1 cellular context compared by ENCODE assay signal in the genomic region with DNA sequence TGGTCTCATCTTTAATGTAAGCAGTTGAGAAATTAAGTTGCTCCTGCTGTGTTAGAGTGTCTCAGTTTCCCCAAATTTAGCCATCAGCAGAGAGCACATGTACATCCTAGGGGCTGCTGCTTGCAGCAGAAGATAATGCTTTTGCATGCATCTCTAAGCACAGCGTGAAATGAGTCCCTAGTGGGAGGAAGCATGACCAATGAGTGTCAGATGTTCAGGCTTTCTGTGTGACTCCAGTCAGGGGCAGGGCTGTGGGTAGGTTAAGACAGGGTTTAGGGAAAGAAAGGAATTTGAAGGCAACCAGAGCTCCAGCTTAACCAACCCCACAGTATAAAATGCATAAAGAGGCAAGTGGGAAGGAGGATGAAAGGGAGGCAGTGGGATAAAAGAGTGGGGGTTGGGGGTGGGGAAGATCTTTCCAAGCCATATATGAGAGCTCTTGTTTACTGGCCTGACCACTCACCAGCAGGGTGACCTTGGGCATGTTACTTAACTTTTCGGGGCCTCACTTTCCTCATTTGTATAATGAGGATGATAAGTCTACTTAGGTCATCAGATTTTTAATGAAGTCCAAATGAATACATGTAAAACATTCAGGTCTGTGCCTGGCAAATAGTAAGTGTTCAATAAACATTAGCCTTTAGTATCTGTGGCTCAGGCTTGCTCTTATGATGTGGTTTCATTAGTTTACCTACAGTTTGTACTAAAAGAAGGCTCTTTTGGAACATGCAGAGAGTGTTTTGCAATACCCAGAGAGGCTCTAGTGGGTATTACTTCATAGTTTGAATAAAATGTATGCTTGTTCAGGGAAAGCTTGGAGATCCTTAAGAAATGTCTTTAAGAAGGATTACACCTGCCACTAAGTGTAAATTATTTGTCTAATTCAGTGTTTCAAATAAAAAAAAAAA.
TF ChIP-seq lines count a peak whose summit lies in the region.

No MANE protein-coding gene starts in this region.

TF ChIP-seq in H1, 55 proteins besides CTCF, POLR2A, EP300 and RAD21:
- TF ChIP-seq EZH2 (IDR thresholded peaks at IDR 0.05; ENCODE audit: low read depth, low read length, severe bottlenecking): no peak
- no peak for TF ChIP-seq RXRA (IDR thresholded peaks at IDR 0.05; ENCODE audit: insufficient read depth, low read depth, low read length)
- no peak for TF ChIP-seq SP4 (IDR thresholded peaks at IDR 0.05; ENCODE audit: low read length)
- no peak for TF ChIP-seq KDM5A (IDR thresholded peaks at IDR 0.05; ENCODE audit: low read length)
- no peak for TF ChIP-seq ASH2L (IDR thresholded peaks at IDR 0.05; ENCODE audit: low read length)
- TF ChIP-seq, protein P1, sequence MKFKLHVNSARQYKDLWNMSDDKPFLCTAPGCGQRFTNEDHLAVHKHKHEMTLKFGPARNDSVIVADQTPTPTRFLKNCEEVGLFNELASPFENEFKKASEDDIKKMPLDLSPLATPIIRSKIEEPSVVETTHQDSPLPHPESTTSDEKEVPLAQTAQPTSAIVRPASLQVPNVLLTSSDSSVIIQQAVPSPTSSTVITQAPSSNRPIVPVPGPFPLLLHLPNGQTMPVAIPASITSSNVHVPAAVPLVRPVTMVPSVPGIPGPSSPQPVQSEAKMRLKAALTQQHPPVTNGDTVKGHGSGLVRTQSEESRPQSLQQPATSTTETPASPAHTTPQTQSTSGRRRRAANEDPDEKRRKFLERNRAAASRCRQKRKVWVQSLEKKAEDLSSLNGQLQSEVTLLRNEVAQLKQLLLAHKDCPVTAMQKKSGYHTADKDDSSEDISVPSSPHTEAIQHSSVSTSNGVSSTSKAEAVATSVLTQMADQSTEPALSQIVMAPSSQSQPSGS (IDR thresholded peaks at IDR 0.05; ENCODE audit: low read length): no peak
- no peak for TF ChIP-seq KDM1A (IDR thresholded peaks at IDR 0.05; ENCODE audit: borderline replicate concordance, low read length)
- TF ChIP-seq, protein P2, sequence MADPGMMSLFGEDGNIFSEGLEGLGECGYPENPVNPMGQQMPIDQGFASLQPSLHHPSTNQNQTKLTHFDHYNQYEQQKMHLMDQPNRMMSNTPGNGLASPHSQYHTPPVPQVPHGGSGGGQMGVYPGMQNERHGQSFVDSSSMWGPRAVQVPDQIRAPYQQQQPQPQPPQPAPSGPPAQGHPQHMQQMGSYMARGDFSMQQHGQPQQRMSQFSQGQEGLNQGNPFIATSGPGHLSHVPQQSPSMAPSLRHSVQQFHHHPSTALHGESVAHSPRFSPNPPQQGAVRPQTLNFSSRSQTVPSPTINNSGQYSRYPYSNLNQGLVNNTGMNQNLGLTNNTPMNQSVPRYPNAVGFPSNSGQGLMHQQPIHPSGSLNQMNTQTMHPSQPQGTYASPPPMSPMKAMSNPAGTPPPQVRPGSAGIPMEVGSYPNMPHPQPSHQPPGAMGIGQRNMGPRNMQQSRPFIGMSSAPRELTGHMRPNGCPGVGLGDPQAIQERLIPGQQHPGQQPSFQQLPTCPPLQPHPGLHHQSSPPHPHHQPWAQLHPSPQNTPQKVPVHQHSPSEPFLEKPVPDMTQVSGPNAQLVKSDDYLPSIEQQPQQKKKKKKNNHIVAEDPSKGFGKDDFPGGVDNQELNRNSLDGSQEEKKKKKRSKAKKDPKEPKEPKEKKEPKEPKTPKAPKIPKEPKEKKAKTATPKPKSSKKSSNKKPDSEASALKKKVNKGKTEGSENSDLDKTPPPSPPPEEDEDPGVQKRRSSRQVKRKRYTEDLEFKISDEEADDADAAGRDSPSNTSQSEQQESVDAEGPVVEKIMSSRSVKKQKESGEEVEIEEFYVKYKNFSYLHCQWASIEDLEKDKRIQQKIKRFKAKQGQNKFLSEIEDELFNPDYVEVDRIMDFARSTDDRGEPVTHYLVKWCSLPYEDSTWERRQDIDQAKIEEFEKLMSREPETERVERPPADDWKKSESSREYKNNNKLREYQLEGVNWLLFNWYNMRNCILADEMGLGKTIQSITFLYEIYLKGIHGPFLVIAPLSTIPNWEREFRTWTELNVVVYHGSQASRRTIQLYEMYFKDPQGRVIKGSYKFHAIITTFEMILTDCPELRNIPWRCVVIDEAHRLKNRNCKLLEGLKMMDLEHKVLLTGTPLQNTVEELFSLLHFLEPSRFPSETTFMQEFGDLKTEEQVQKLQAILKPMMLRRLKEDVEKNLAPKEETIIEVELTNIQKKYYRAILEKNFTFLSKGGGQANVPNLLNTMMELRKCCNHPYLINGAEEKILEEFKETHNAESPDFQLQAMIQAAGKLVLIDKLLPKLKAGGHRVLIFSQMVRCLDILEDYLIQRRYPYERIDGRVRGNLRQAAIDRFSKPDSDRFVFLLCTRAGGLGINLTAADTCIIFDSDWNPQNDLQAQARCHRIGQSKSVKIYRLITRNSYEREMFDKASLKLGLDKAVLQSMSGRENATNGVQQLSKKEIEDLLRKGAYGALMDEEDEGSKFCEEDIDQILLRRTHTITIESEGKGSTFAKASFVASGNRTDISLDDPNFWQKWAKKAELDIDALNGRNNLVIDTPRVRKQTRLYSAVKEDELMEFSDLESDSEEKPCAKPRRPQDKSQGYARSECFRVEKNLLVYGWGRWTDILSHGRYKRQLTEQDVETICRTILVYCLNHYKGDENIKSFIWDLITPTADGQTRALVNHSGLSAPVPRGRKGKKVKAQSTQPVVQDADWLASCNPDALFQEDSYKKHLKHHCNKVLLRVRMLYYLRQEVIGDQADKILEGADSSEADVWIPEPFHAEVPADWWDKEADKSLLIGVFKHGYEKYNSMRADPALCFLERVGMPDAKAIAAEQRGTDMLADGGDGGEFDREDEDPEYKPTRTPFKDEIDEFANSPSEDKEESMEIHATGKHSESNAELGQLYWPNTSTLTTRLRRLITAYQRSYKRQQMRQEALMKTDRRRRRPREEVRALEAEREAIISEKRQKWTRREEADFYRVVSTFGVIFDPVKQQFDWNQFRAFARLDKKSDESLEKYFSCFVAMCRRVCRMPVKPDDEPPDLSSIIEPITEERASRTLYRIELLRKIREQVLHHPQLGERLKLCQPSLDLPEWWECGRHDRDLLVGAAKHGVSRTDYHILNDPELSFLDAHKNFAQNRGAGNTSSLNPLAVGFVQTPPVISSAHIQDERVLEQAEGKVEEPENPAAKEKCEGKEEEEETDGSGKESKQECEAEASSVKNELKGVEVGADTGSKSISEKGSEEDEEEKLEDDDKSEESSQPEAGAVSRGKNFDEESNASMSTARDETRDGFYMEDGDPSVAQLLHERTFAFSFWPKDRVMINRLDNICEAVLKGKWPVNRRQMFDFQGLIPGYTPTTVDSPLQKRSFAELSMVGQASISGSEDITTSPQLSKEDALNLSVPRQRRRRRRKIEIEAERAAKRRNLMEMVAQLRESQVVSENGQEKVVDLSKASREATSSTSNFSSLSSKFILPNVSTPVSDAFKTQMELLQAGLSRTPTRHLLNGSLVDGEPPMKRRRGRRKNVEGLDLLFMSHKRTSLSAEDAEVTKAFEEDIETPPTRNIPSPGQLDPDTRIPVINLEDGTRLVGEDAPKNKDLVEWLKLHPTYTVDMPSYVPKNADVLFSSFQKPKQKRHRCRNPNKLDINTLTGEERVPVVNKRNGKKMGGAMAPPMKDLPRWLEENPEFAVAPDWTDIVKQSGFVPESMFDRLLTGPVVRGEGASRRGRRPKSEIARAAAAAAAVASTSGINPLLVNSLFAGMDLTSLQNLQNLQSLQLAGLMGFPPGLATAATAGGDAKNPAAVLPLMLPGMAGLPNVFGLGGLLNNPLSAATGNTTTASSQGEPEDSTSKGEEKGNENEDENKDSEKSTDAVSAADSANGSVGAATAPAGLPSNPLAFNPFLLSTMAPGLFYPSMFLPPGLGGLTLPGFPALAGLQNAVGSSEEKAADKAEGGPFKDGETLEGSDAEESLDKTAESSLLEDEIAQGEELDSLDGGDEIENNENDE (IDR thresholded peaks at IDR 0.05; ENCODE audit: insufficient replicate concordance, low read length): no peak
- TF ChIP-seq, protein P3, sequence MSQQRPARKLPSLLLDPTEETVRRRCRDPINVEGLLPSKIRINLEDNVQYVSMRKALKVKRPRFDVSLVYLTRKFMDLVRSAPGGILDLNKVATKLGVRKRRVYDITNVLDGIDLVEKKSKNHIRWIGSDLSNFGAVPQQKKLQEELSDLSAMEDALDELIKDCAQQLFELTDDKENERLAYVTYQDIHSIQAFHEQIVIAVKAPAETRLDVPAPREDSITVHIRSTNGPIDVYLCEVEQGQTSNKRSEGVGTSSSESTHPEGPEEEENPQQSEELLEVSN (IDR thresholded peaks at IDR 0.05): no peak
- no peak for TF ChIP-seq RNF2 (IDR thresholded peaks at IDR 0.05; ENCODE audit: borderline replicate concordance, low read depth, low read length, missing control alignments, poor library complexity, severe bottlenecking)
- TF ChIP-seq FOSL1 (IDR thresholded peaks at IDR 0.05; ENCODE audit: insufficient read depth, low read depth, low read length): no peak
- TF ChIP-seq TAF1 (IDR thresholded peaks at IDR 0.05; ENCODE audit: low read depth, low read length): no peak
